8 cellular contexts compared by ENCODE assay signal in the genomic region with DNA sequence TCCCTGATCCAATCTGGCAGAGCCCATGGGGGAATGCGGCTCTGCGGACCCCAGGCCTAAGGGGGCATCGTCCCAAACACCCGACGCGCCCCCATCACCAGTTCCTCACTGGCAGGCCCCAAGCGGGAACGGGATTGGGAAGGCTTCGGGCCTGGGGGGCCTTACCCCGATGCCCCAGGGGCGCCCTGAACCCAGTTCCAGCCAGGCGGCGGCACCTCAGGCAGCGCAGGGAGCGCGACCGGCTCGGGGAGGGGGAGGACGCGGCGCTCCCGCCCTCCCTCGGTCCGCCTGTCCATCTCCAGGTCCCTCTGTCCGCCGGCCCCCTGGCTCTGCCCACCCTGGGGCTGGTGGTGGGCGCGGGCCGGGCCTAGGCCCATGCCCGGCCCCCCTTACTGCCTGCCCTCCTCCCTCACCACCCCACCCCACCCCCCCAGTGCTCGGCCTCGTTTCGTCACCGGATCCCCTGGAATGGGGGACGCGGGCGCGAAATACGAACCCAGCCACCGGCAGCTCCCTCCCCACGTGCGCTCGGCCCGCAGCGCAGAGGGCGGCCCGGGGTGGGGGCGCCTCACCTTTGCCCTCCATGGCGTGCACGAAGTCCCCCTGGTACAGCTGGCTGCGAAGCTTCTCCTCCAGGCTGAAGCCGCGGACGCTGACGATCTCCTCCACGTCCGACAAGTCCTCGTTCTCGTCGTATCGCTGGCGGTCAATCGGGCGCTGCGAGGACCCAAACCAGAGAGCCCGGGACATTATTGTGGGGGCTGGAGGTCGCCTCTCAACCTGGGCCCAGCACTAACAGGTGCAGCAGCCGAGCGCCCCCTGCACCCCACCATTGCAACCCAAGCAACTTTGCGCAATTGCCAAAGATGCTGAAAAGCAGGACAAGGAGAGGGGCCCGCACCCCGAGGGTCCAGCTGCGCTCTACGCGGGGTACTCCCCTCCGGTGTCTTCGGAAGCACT. TPM values are rescaled to one million over a fixed set of nuclear protein-coding genes. Genes with fewer than 3 reads are reported as not detected.
DNase-seq lines count a peak whose midpoint lies in the region; ATAC-seq, FAIRE-seq and TF ChIP-seq lines count a peak whose summit lies in the region.

No MANE protein-coding gene starts in this region.

- H3K9me3 Mint-ChIP-seq in natural killer cell = no peaks in the 10 kb centered on the region

- peaks cover 28 to 40% of the 10 kb centered on the region in 2 donors for H3K4me1 Mint-ChIP-seq in natural killer cell

- DNase-seq in GM13976 (ENCODE audit: low spot score) (peak; percentile 56), erythroblast (lab: John Stamatoyannopoulos, UW) (peak; percentile 44 to 66), natural killer cell (no peak), H54 (ENCODE audit: insufficient read length, low spot score) (no peak), foreskin melanocyte (no peak), kidney glomerular epithelial cell (lab: John Stamatoyannopoulos, UW) (no peak)
- DNase-seq in activated CD4-positive, alpha-beta T cell treated with anti-CD3 and anti-CD28 coated beads for 48 hours = peak; percentile 15

- intact Hi-C loops in natural killer cell (cut with micrococcal nuclease) = no loop called here

- H3K27me3 Mint-ChIP-seq in natural killer cell (ENCODE audit: low read depth in 2 of 2) = no peaks in the 10 kb centered on the region

- in situ Hi-C loops in GM13976 (cut with MboI; ENCODE audit: low sequenced_read_pairs, unreplicated experiment) = no loop called here

- TF ChIP-seq POLR2A in erythroblast (IDR thresholded peaks at IDR 0.05; ENCODE audit: low read length) = no peak
- no peak for TF ChIP-seq POLR2A in H54 (IDR thresholded peaks at IDR 0.05; ENCODE audit: low read depth, low read length)

- FAIRE-seq in H54 (lab: Jason Lieb, UNC) = no peak

- TF ChIP-seq CTCF in GM13976 (IDR thresholded peaks at IDR 0.05; ENCODE audit: borderline replicate concordance, control extremely low read depth, extremely low read depth, insufficient read depth, missing control alignments) (peak; percentile 36), natural killer cell (IDR thresholded peaks at IDR 0.05) (no peak)

- H3K36me3 Mint-ChIP-seq in natural killer cell = peaks cover 8% of the 10 kb centered on the region

- H3K4me3 Mint-ChIP-seq in natural killer cell = peak overlapping the region; percentile 99

- peak overlapping the region; percentile 93 to 98 for H3K27ac Mint-ChIP-seq in natural killer cell

- peak in 1 of 3 donors; percentile 9 for ATAC-seq in natural killer cell
- ATAC-seq in HG03342 (IDR thresholded peaks at IDR 0.05; ENCODE audit: unreplicated experiment) = no peak

RNA-seq across cellular contexts. Expression of a gene that starts 2.3 kb away (rescaled TPM):
- 100 to 1,000 TPM in 1 of 3 donors, 10 to 100 TPM in 2; 97.3 to 106 (median 98.1) TPM for total RNA-seq in natural killer cell

RNA-seq across cellular contexts. Expression of a gene that starts 47.8 kb away (rescaled TPM):
- 10 to 100 TPM; 64.6 to 74.1 (median 70.8) TPM for total RNA-seq in natural killer cell

Comparison
In these comparisons a context has a peak if more than half of its experiments do, and no peak if none do; other contexts are left out.
1. DNase-seq: peak in GM13976 (single experiment), activated CD4-positive, alpha-beta T cell treated with anti-CD3 and anti-CD28 coated beads for 48 hours (single experiment) and erythroblast (2 of 2); none in natural killer cell (single experiment), H54 (single experiment), foreskin melanocyte (single experiment) and kidney glomerular epithelial cell (single experiment).